In genomic region chr10:49359349-49360231, GRCh38 we compare ENCODE assay signal across 9 cellular contexts. TPM values are rescaled to one million over a fixed set of nuclear protein-coding genes. Genes with fewer than 3 reads are reported as not detected.
DNase-seq lines count a peak whose midpoint lies in the region; TF ChIP-seq lines count a peak whose summit lies in the region.
"Had no signal": no experiment of that assay in that cellular context is flagged by ENCODE, and none has a peak within 500 bp of the region (broad histone marks: within the 10 kb centered on the region; RNA-seq: fewer than 3 reads in every experiment).

No MANE protein-coding gene starts in this region.

- H3K4me3 Mint-ChIP-seq in endothelial cell (ENCODE audit: unreplicated experiment) (no peak overlapping the region), nephron progenitor cell (no peak overlapping the region)

- peaks cover 4% of the 10 kb centered on the region for H3K27me3 Mint-ChIP-seq in endothelial cell (ENCODE audit: unreplicated experiment)
- H3K27me3 Mint-ChIP-seq in nephron progenitor cell (ENCODE audit: low read depth, poor library complexity) = peaks cover 12% of the 10 kb centered on the region

- H3K36me3 Mint-ChIP-seq in endothelial cell (ENCODE audit: low read depth, unreplicated experiment) = no peaks in the 10 kb centered on the region
- H3K36me3 Mint-ChIP-seq in nephron progenitor cell (ENCODE audit: low read depth) = no peaks in the 10 kb centered on the region

- H3K9me3 Mint-ChIP-seq in endothelial cell (ENCODE audit: unreplicated experiment) (no peaks in the 10 kb centered on the region), nephron progenitor cell (peaks cover 12% of the 10 kb centered on the region)

- H3K27ac Mint-ChIP-seq in endothelial cell (ENCODE audit: unreplicated experiment) (no peak overlapping the region), nephron progenitor cell (no peak overlapping the region)

- TF ChIP-seq CTCF in endothelial cell (IDR thresholded peaks at IDR 0.05; ENCODE audit: unreplicated experiment) (no peak), nephron progenitor cell (IDR thresholded peaks at IDR 0.05) (no peak)

- DNase-seq in EL (peak; percentile 56), NCI-H345 treated with DMSO at 0.1 percent for 48 hours (lab: John Stamatoyannopoulos, UW; ENCODE audit: unreplicated experiment) (peak; percentile 29), endothelial cell (ENCODE audit: low spot score) (peak; percentile 50), nephron progenitor cell (peak; percentile 38), RKO (ENCODE audit: low spot score) (no peak), T-helper 9 cell (no peak), HUDEP-2 (lab: John Stamatoyannopoulos, UW; ENCODE audit: unreplicated experiment in 76 of 76) (no peak)
- no peak for DNase-seq in activated T-cell treated with anti-CD3 and anti-CD28 coated beads, Interleukin-2, amount 50 U/mL, for 1 hour

- H3K4me1 Mint-ChIP-seq in endothelial cell (ENCODE audit: unreplicated experiment) (peaks cover 5% of the 10 kb centered on the region), nephron progenitor cell (peaks cover 6% of the 10 kb centered on the region)

RNA-seq across cellular contexts. Expression of gene DRGX, which starts 36.3 kb away (rescaled TPM):
- total RNA-seq in endothelial cell (ENCODE audit: unreplicated experiment) = not detected
- total RNA-seq: kidney epithelial cell had no signal

Comparison
In these comparisons a context has a peak if more than half of its experiments do, and no peak if none do; other contexts are left out.
1. DNase-seq: peak in EL (single experiment), NCI-H345 treated with DMSO at 0.1 percent for 48 hours (single experiment), endothelial cell (single experiment) and nephron progenitor cell (single experiment); none in RKO (single experiment), activated T-cell treated with anti-CD3 and anti-CD28 coated beads, Interleukin-2, amount 50 U/mL, for 1 hour (single experiment), T-helper 9 cell (single experiment) and HUDEP-2 (0 of 76).